18 cellular contexts compared by ENCODE assay signal in genomic region chr1:6004412-6005123, GRCh38. TPM values are rescaled to one million over a fixed set of nuclear protein-coding genes. Genes with fewer than 3 reads are reported as not detected.
DNase-seq lines count a peak whose midpoint lies in the region; ATAC-seq, FAIRE-seq and TF ChIP-seq lines count a peak whose summit lies in the region.
"Had no signal": no experiment of that assay in that cellular context is flagged by ENCODE, and none has a peak within 500 bp of the region (broad histone marks: within the 10 kb centered on the region; RNA-seq: fewer than 3 reads in every experiment).

No MANE protein-coding gene starts in this region.

- no peaks in the 10 kb centered on the region for H4K20me1 ChIP-seq in HepG2 (ENCODE audit: insufficient read depth, low read length)

- peaks cover 6% of the 10 kb centered on the region for H3K36me3 Mint-ChIP-seq in activated naive CD8-positive, alpha-beta T cell treated with anti-CD3 and anti-CD28 coated beads, Interleukin-2, amount 10 ng/mL, durations not matched to agents 7 days and 5 days
- H3K36me3 Mint-ChIP-seq in activated naive CD8-positive, alpha-beta T cell treated with anti-CD3 and anti-CD28 coated beads for 36 hours = no peaks in the 10 kb centered on the region
- no peaks in the 10 kb centered on the region for H3K36me3 Mint-ChIP-seq in T-helper 2 cell treated with Interferon-gamma antibody and Interleukin-4, amounts not matched to agents 5 μg/mL and 100 μg/mL, for 36 hours (ENCODE audit: low read depth)
- H3K36me3 Mint-ChIP-seq in osteocyte (ENCODE audit: unreplicated experiment) = no peaks in the 10 kb centered on the region
- H3K36me3 Mint-ChIP-seq: WTC11 had no signal

- no peaks in the 10 kb centered on the region for H3K79me2 ChIP-seq in HepG2 (ENCODE audit: insufficient read depth, low read length)

- in situ Hi-C loops in HepG2 (cut with HindIII; ENCODE audit: extremely low pct_ligation_motif_present, low pct_unique_long_range_greater_than_20kb) = no loop called here

- BruUV-seq in HepG2 (replicated peaks; lab: Mats Ljungman, UMichigan) = no TSS peak

- peak; percentile 4 for DNase-seq in activated naive CD8-positive, alpha-beta T cell treated with anti-CD3 and anti-CD28 coated beads, Interleukin-2, amount 10 ng/mL, durations not matched to agents 7 days and 5 days
- DNase-seq in activated naive CD8-positive, alpha-beta T cell treated with anti-CD3 and anti-CD28 coated beads for 36 hours = no peak
- DNase-seq in RWPE2 (ENCODE audit: low spot score) (peak; percentile 23), HepG2 (ENCODE audit: low spot score) (no peak), spleen (peak; percentile 47), osteocyte (ENCODE audit: extremely low spot score, unreplicated experiment) (no peak), ecto neural progenitor cell (ENCODE audit: low spot score) (no peak)
- no peak for DNase-seq in T-helper 2 cell treated with Interferon-gamma antibody and Interleukin-4, amounts not matched to agents 5 μg/mL and 100 μg/mL, for 36 hours (ENCODE audit: low spot score)
- DNase-seq: activated CD4-positive, alpha-beta T cell treated with anti-CD3 and anti-CD28 coated beads, Interleukin-2, amount 50 U/mL, for 1 hour had no signal

- no peaks in the 10 kb centered on the region for H3K9me3 Mint-ChIP-seq in activated naive CD8-positive, alpha-beta T cell treated with anti-CD3 and anti-CD28 coated beads, Interleukin-2, amount 10 ng/mL, durations not matched to agents 7 days and 5 days
- H3K9me3 Mint-ChIP-seq in activated naive CD8-positive, alpha-beta T cell treated with anti-CD3 and anti-CD28 coated beads for 36 hours = no peaks in the 10 kb centered on the region
- no peaks in the 10 kb centered on the region for H3K9me3 Mint-ChIP-seq in T-helper 2 cell treated with Interferon-gamma antibody and Interleukin-4, amounts not matched to agents 5 μg/mL and 100 μg/mL, for 36 hours
- no peaks in the 10 kb centered on the region for H3K9me3 Mint-ChIP-seq in osteocyte (ENCODE audit: unreplicated experiment)
- H3K9me3 Mint-ChIP-seq: activated naive CD4-positive, alpha-beta T cell treated with anti-CD3 and anti-CD28 coated beads, Interleukin-2, amount 50 U/mL, for 24 hours; activated T-helper 1 cell treated with anti-CD3 and anti-CD28 coated beads, Interleukin-12 subunit alpha, Interleukin-12 subunit beta, Interleukin-2, Interleukin-4 antibody, amounts not matched to agents 30 ng/mL and 10 ng/mL and 1 ng/mL, durations not matched to agents 14 hours and 24 hours and 36 hours; WTC11 had no signal

- ATAC-seq in activated naive CD8-positive, alpha-beta T cell treated with anti-CD3 and anti-CD28 coated beads, Interleukin-2, amount 10 ng/mL, durations not matched to agents 7 days and 5 days (ENCODE audit: low read depth) = no peak
- ATAC-seq in RWPE2 (ENCODE audit: low read depth) = no peak
- no peak for ATAC-seq in HepG2
- ATAC-seq: heart left ventricle, WTC11 had no signal

- TF ChIP-seq POLR2A in HepG2 (IDR thresholded peaks at IDR 0.05; ENCODE audit: insufficient read depth in 1 of 2, low read depth in 2 of 2, low read length in 2 of 2) = no peak
- TF ChIP-seq POLR2A in spleen (IDR thresholded peaks at IDR 0.05) = no peak

- no peaks in the 10 kb centered on the region for H3K4me1 ChIP-seq in RWPE2 (ENCODE audit: insufficient read depth, poor library complexity, severe bottlenecking)
- H3K4me1 ChIP-seq in HepG2 (ENCODE audit: insufficient read depth, low read length) = peaks cover 48% of the 10 kb centered on the region
- H3K4me1 ChIP-seq in spleen = peaks cover 0 to 56% (median 15%) of the 10 kb centered on the region in 6 donors

- no peak overlapping the region for H3K4me3 Mint-ChIP-seq in activated naive CD8-positive, alpha-beta T cell treated with anti-CD3 and anti-CD28 coated beads, Interleukin-2, amount 10 ng/mL, durations not matched to agents 7 days and 5 days
- H3K4me3 Mint-ChIP-seq in activated naive CD8-positive, alpha-beta T cell treated with anti-CD3 and anti-CD28 coated beads for 36 hours = no peak overlapping the region
- no peak overlapping the region for H3K4me3 Mint-ChIP-seq in T-helper 2 cell treated with Interferon-gamma antibody and Interleukin-4, amounts not matched to agents 5 μg/mL and 100 μg/mL, for 36 hours
- no peak overlapping the region for H3K4me3 Mint-ChIP-seq in osteocyte (ENCODE audit: unreplicated experiment)
- H3K4me3 Mint-ChIP-seq: activated naive CD4-positive, alpha-beta T cell treated with anti-CD3 and anti-CD28 coated beads, Interleukin-2, amount 50 U/mL, for 24 hours; activated T-helper 1 cell treated with anti-CD3 and anti-CD28 coated beads, Interleukin-12 subunit alpha, Interleukin-12 subunit beta, Interleukin-2, Interleukin-4 antibody, amounts not matched to agents 30 ng/mL and 10 ng/mL and 1 ng/mL, durations not matched to agents 14 hours and 24 hours and 36 hours; WTC11 had no signal

- no peaks in the 10 kb centered on the region for H3K36me3 ChIP-seq in RWPE2 (ENCODE audit: low read depth)
- H3K36me3 ChIP-seq in HepG2 (replicated peaks in 1 of 2; ENCODE audit: control insufficient read depth in 1 of 2, insufficient read depth in 2 of 2, low read length in 2 of 2) = no peaks in the 10 kb centered on the region
- peaks cover 0 to 53% (median 3%) of the 10 kb centered on the region in 6 donors for H3K36me3 ChIP-seq in spleen
- H3K36me3 ChIP-seq: BE2C, heart left ventricle had no signal

- TF ChIP-seq EP300 in HepG2 (IDR thresholded peaks at IDR 0.05; ENCODE audit: low read depth in 2 of 2, low read length in 2 of 2) (no peak), HepG2 (CRISPR knock-in tag; IDR thresholded peaks at IDR 0.05; ENCODE audit: borderline replicate concordance) (no peak)

- intact Hi-C loops in HepG2 (cut with micrococcal nuclease; ENCODE audit: unreplicated experiment) = no loop called here
- intact Hi-C loops in spleen (cut with DNase I; ENCODE audit: low total_unique reads) = no loop called here

- no peak for TF ChIP-seq RAD21 in HepG2 (CRISPR knock-in tag; IDR thresholded peaks at IDR 0.05)

- H3K4me1 Mint-ChIP-seq in activated naive CD8-positive, alpha-beta T cell treated with anti-CD3 and anti-CD28 coated beads, Interleukin-2, amount 10 ng/mL, durations not matched to agents 7 days and 5 days = peaks cover 30% of the 10 kb centered on the region
- H3K4me1 Mint-ChIP-seq in activated naive CD8-positive, alpha-beta T cell treated with anti-CD3 and anti-CD28 coated beads for 36 hours = peaks cover 25% of the 10 kb centered on the region
- no peaks in the 10 kb centered on the region for H3K4me1 Mint-ChIP-seq in T-helper 2 cell treated with Interferon-gamma antibody and Interleukin-4, amounts not matched to agents 5 μg/mL and 100 μg/mL, for 36 hours (ENCODE audit: low read depth)
- peaks cover 3% of the 10 kb centered on the region for H3K4me1 Mint-ChIP-seq in osteocyte (ENCODE audit: unreplicated experiment)

- CTCF ChIA-PET in HepG2 (lab: Yijun Ruan, JAX; ENCODE audit: low intra/inter-chr PET ratio, low total read pairs) = no interaction called here

- no peak for FAIRE-seq in HepG2 (lab: Jason Lieb, UNC)
- FAIRE-seq: A204.1, astrocyte had no signal

- peak overlapping the region; percentile 83 for H3K4me2 ChIP-seq in HepG2 (ENCODE audit: low read depth, low read length)

- no peak overlapping the region for H3K4me3 ChIP-seq in RWPE2 (ENCODE audit: severe bottlenecking)
- no peak overlapping the region for H3K4me3 ChIP-seq in HepG2 (replicated peaks in 1 of 3; ENCODE audit: insufficient read depth in 1 of 3, low read depth in 2 of 3, low read length in 3 of 3)
- no peak overlapping the region for H3K4me3 ChIP-seq in spleen
- H3K4me3 ChIP-seq: heart left ventricle had no signal

- H3K9ac ChIP-seq in HepG2 (ENCODE audit: insufficient read depth, low read depth, low read length) = no peak overlapping the region

- H3K9me3 ChIP-seq in RWPE2 (ENCODE audit: severe bottlenecking) (no peaks in the 10 kb centered on the region), HepG2 (ENCODE audit: low read length) (no peaks in the 10 kb centered on the region), spleen (no peaks in the 10 kb centered on the region)
- H3K9me3 ChIP-seq: BE2C, heart left ventricle had no signal

- H3K27ac ChIP-seq in RWPE2 (ENCODE audit: poor library complexity, severe bottlenecking) = no peak overlapping the region
- no peak overlapping the region for H3K27ac ChIP-seq in HepG2 (ENCODE audit: extremely low read length, insufficient read depth, low read length)
- H3K27ac ChIP-seq in spleen = no peak overlapping the region
- H3K27ac ChIP-seq: epithelial cell of prostate, RWPE1 had no signal

- POLR2A ChIA-PET in activated naive CD8-positive, alpha-beta T cell treated with anti-CD3 and anti-CD28 coated beads, Interleukin-2, amount 10 ng/mL, durations not matched to agents 7 days and 5 days (lab: Charles Lee) = interaction anchor here (1.0 kb wide), 1 partner anchor 21 kb away, joined by 3 read pairs; no protein-coding TSS in a partner anchor
- POLR2A ChIA-PET in HepG2 (lab: Yijun Ruan, JAX) = interaction anchor here (0.7 to 1.0 kb wide), 2 partner anchors 21 to 56 kb away, joined by 4 read pairs; no protein-coding TSS in a partner anchor

- TF ChIP-seq CTCF in RWPE2 (IDR thresholded peaks at IDR 0.05; ENCODE audit: poor library complexity, severe bottlenecking) (no peak), HepG2 (CRISPR knock-in tag; IDR thresholded peaks at IDR 0.05) (no peak), spleen (IDR thresholded peaks at IDR 0.05 in 8 of 11, conservative IDR thresholded peaks at IDR 0.05 in 3 of 11) (no peak), osteocyte (IDR thresholded peaks at IDR 0.05) (no peak)

- no peaks in the 10 kb centered on the region for H3K27me3 Mint-ChIP-seq in activated naive CD8-positive, alpha-beta T cell treated with anti-CD3 and anti-CD28 coated beads, Interleukin-2, amount 10 ng/mL, durations not matched to agents 7 days and 5 days
- no peaks in the 10 kb centered on the region for H3K27me3 Mint-ChIP-seq in activated naive CD8-positive, alpha-beta T cell treated with anti-CD3 and anti-CD28 coated beads for 36 hours
- no peaks in the 10 kb centered on the region for H3K27me3 Mint-ChIP-seq in T-helper 2 cell treated with Interferon-gamma antibody and Interleukin-4, amounts not matched to agents 5 μg/mL and 100 μg/mL, for 36 hours (ENCODE audit: low read depth)
- H3K27me3 Mint-ChIP-seq in osteocyte (ENCODE audit: unreplicated experiment) = no peaks in the 10 kb centered on the region
- H3K27me3 Mint-ChIP-seq: activated naive CD4-positive, alpha-beta T cell treated with anti-CD3 and anti-CD28 coated beads, Interleukin-2, amount 50 U/mL, for 24 hours had no signal

- no peak overlapping the region for H3K27ac Mint-ChIP-seq in activated naive CD8-positive, alpha-beta T cell treated with anti-CD3 and anti-CD28 coated beads, Interleukin-2, amount 10 ng/mL, durations not matched to agents 7 days and 5 days
- no peak overlapping the region for H3K27ac Mint-ChIP-seq in activated naive CD8-positive, alpha-beta T cell treated with anti-CD3 and anti-CD28 coated beads for 36 hours
- H3K27ac Mint-ChIP-seq in T-helper 2 cell treated with Interferon-gamma antibody and Interleukin-4, amounts not matched to agents 5 μg/mL and 100 μg/mL, for 36 hours = no peak overlapping the region
- no peak overlapping the region for H3K27ac Mint-ChIP-seq in osteocyte (ENCODE audit: unreplicated experiment)
- H3K27ac Mint-ChIP-seq: activated naive CD4-positive, alpha-beta T cell treated with anti-CD3 and anti-CD28 coated beads, Interleukin-2, amount 50 U/mL, for 24 hours; activated T-helper 1 cell treated with anti-CD3 and anti-CD28 coated beads, Interleukin-12 subunit alpha, Interleukin-12 subunit beta, Interleukin-2, Interleukin-4 antibody, amounts not matched to agents 30 ng/mL and 10 ng/mL and 1 ng/mL, durations not matched to agents 14 hours and 24 hours and 36 hours; WTC11 had no signal

- H2AFZ ChIP-seq in HepG2 (ENCODE audit: low read length) = no peak overlapping the region

- 84% methylated on average over 11 of the region's 11 CpGs for WGBS in HepG2 (ENCODE audit: low lambda C conversion rate)
- 84 to 95% (median 91%) methylated on average over 9 to 11 of the region's 11 CpGs for whole genome bisulfite sequencing in spleen, 5 donors

- H3K27me3 ChIP-seq in RWPE2 (ENCODE audit: insufficient read depth, poor library complexity, severe bottlenecking) = no peaks in the 10 kb centered on the region
- H3K27me3 ChIP-seq in HepG2 (ENCODE audit: control insufficient read depth in 1 of 2, insufficient read depth in 2 of 2, low read length in 2 of 2) = peaks cover 0 to 4% of the 10 kb centered on the region in 2 experiments; a peak in 1 of 5 replicates
- no peaks in the 10 kb centered on the region for H3K27me3 ChIP-seq in spleen (replicated peaks in 1 of 7)
- H3K27me3 ChIP-seq: BE2C, heart left ventricle had no signal

RNA-seq across cellular contexts. Expression of gene NPHP4, which starts 12.3 kb away (rescaled TPM):
- total RNA-seq in activated naive CD8-positive, alpha-beta T cell treated with anti-CD3 and anti-CD28 coated beads, Interleukin-2, amount 10 ng/mL, durations not matched to agents 7 days and 5 days = 10 to 100 TPM; 16.4 to 17.5 TPM
- total RNA-seq in activated naive CD8-positive, alpha-beta T cell treated with anti-CD3 and anti-CD28 coated beads for 36 hours = 10 to 100 TPM; 11.4 to 12.6 TPM
- total RNA-seq in HepG2 (2016; rRNA removed; fragmentation: Illumina TruSeq; extraction: Trizol) = 5.7 and 6.8 TPM in 2 replicates
- 14.2 and 15.4 TPM in 2 replicates for total RNA-seq in HepG2 (2016; cell fraction: cytosol; rRNA removed; fragmentation: Illumina TruSeq; extraction: Trizol; ENCODE audit: low read depth)
- total RNA-seq in HepG2 (2016; cell fraction: insoluble cytoplasmic fraction; rRNA removed; fragmentation: Illumina TruSeq; extraction: Trizol) = 4.1 and 7.4 TPM in 2 replicates
- 8.5 and 9.7 TPM in 2 replicates for total RNA-seq in HepG2 (2016; cell fraction: membrane; rRNA removed; fragmentation: Illumina TruSeq; extraction: Trizol)
- 10.3 and 12.7 TPM in 2 replicates for total RNA-seq in HepG2 (2016; cell fraction: nucleus; rRNA removed; fragmentation: Illumina TruSeq; extraction: Trizol)
- polyA plus RNA-seq in HepG2 (2011; rRNA removed) = 4.4 and 4.8 TPM in 2 replicates
- 1.9 and 3.0 TPM in 2 replicates for polyA plus RNA-seq in HepG2 (2011; cell fraction: cytosol; rRNA removed)
- polyA plus RNA-seq in HepG2 (2011; cell fraction: nucleus; rRNA removed) = 40.2 and 52.1 TPM in 2 replicates
- 4.8 and 5.9 TPM in 2 replicates for polyA plus RNA-seq in HepG2 (2012)
- 0.46 and 0.69 TPM in 2 replicates for polyA plus RNA-seq in HepG2 (2016; cell fraction: cytosol; fragmentation: Illumina TruSeq; extraction: Trizol; ENCODE audit: low read depth)
- 4.0 and 5.3 TPM in 2 replicates for polyA plus RNA-seq in HepG2 (2016; cell fraction: insoluble cytoplasmic fraction; fragmentation: Illumina TruSeq; extraction: Trizol; ENCODE audit: low read depth)
- 1.4 and 1.6 TPM in 2 replicates for polyA plus RNA-seq in HepG2 (2016; cell fraction: membrane; fragmentation: Illumina TruSeq; extraction: Trizol; ENCODE audit: low read depth)
- 30.1 and 30.8 TPM in 2 replicates for polyA plus RNA-seq in HepG2 (2016; cell fraction: nucleus; fragmentation: Illumina TruSeq; extraction: Trizol; ENCODE audit: insufficient read depth, low read depth)
- 13.1 TPM in 2 replicates for polyA minus RNA-seq in HepG2 (2011; rRNA and poly(A)+ RNA removed; ENCODE audit: low replicate concordance)
- 4.6 and 4.9 TPM in 2 replicates for polyA minus RNA-seq in HepG2 (2011; cell fraction: cytosol; rRNA and poly(A)+ RNA removed)
- 14.7 and 15.8 TPM in 2 replicates for polyA minus RNA-seq in HepG2 (2011; cell fraction: nucleus; rRNA and poly(A)+ RNA removed)
- total RNA-seq in spleen = 10 to 100 TPM in 5 of 7 donors, 1 to 10 TPM in 2; 8.4 to 17.5 (median 10.9) TPM
- polyA plus RNA-seq in spleen = 1 to 10 TPM; 1.2 to 3.4 (median 2.6) TPM
- total RNA-seq in osteocyte = 11.1 and 12.8 TPM in 2 replicates

RNA-seq across cellular contexts. Expression of gene KCNAB2, which starts 41.1 kb away (rescaled TPM):
- 100 to 1,000 TPM; 290 to 307 TPM for total RNA-seq in activated naive CD8-positive, alpha-beta T cell treated with anti-CD3 and anti-CD28 coated beads, Interleukin-2, amount 10 ng/mL, durations not matched to agents 7 days and 5 days
- 100 to 1,000 TPM; 209 to 218 TPM for total RNA-seq in activated naive CD8-positive, alpha-beta T cell treated with anti-CD3 and anti-CD28 coated beads for 36 hours
- total RNA-seq in HepG2 (2016; rRNA removed; fragmentation: Illumina TruSeq; extraction: Trizol) (6.2 and 6.9 TPM in 2 replicates), spleen (100 to 1,000 TPM in 4 of 7 donors, 10 to 100 TPM in 3; 80.3 to 135 (median 109) TPM), osteocyte (9.3 and 10.4 TPM in 2 replicates)
- 2.4 and 4.5 TPM in 2 replicates for total RNA-seq in HepG2 (2016; cell fraction: cytosol; rRNA removed; fragmentation: Illumina TruSeq; extraction: Trizol; ENCODE audit: low read depth)
- 5.5 and 6.9 TPM in 2 replicates for total RNA-seq in HepG2 (2016; cell fraction: insoluble cytoplasmic fraction; rRNA removed; fragmentation: Illumina TruSeq; extraction: Trizol)
- 5.4 and 6.7 TPM in 2 replicates for total RNA-seq in HepG2 (2016; cell fraction: membrane; rRNA removed; fragmentation: Illumina TruSeq; extraction: Trizol)
- total RNA-seq in HepG2 (2016; cell fraction: nucleus; rRNA removed; fragmentation: Illumina TruSeq; extraction: Trizol) = 4.9 and 5.4 TPM in 2 replicates
- polyA plus RNA-seq in HepG2 (2011; rRNA removed) (8.8 and 11.7 TPM in 2 replicates), spleen (10 to 100 TPM; 23.2 to 51.5 (median 23.9) TPM)
- polyA plus RNA-seq in HepG2 (2011; cell fraction: cytosol; rRNA removed) = 6.5 and 7.2 TPM in 2 replicates
- polyA plus RNA-seq in HepG2 (2011; cell fraction: nucleus; rRNA removed) = 30.5 and 35.5 TPM in 2 replicates
- 6.4 and 8.3 TPM in 2 replicates for polyA plus RNA-seq in HepG2 (2012)
- 3.7 and 4.2 TPM in 2 replicates for polyA plus RNA-seq in HepG2 (2016; cell fraction: cytosol; fragmentation: Illumina TruSeq; extraction: Trizol; ENCODE audit: low read depth)
- 5.7 and 8.4 TPM in 2 replicates for polyA plus RNA-seq in HepG2 (2016; cell fraction: insoluble cytoplasmic fraction; fragmentation: Illumina TruSeq; extraction: Trizol; ENCODE audit: low read depth)
- 4.3 and 4.4 TPM in 2 replicates for polyA plus RNA-seq in HepG2 (2016; cell fraction: membrane; fragmentation: Illumina TruSeq; extraction: Trizol; ENCODE audit: low read depth)
- 13.3 and 15.1 TPM in 2 replicates for polyA plus RNA-seq in HepG2 (2016; cell fraction: nucleus; fragmentation: Illumina TruSeq; extraction: Trizol; ENCODE audit: insufficient read depth, low read depth)
- 7.0 and 40.0 TPM in 2 replicates for polyA minus RNA-seq in HepG2 (2011; rRNA and poly(A)+ RNA removed; ENCODE audit: low replicate concordance)
- polyA minus RNA-seq in HepG2 (2011; cell fraction: cytosol; rRNA and poly(A)+ RNA removed) = 5.6 and 6.2 TPM in 2 replicates
- polyA minus RNA-seq in HepG2 (2011; cell fraction: nucleus; rRNA and poly(A)+ RNA removed) = 8.2 and 11.2 TPM in 2 replicates

Comparison
In these comparisons a context has a peak if more than half of its experiments do, and no peak if none do; other contexts are left out.
1. DNase-seq: peak in activated naive CD8-positive, alpha-beta T cell treated with anti-CD3 and anti-CD28 coated beads, Interleukin-2, amount 10 ng/mL, durations not matched to agents 7 days and 5 days (single experiment), RWPE2 (single experiment) and spleen (single experiment); none in activated naive CD8-positive, alpha-beta T cell treated with anti-CD3 and anti-CD28 coated beads for 36 hours (single experiment), HepG2 (single experiment), T-helper 2 cell treated with Interferon-gamma antibody and Interleukin-4, amounts not matched to agents 5 μg/mL and 100 μg/mL, for 36 hours (single experiment), osteocyte (single experiment) and ecto neural progenitor cell (single experiment).